ENCODE assay signal across 8 cellular contexts in the genomic region with DNA sequence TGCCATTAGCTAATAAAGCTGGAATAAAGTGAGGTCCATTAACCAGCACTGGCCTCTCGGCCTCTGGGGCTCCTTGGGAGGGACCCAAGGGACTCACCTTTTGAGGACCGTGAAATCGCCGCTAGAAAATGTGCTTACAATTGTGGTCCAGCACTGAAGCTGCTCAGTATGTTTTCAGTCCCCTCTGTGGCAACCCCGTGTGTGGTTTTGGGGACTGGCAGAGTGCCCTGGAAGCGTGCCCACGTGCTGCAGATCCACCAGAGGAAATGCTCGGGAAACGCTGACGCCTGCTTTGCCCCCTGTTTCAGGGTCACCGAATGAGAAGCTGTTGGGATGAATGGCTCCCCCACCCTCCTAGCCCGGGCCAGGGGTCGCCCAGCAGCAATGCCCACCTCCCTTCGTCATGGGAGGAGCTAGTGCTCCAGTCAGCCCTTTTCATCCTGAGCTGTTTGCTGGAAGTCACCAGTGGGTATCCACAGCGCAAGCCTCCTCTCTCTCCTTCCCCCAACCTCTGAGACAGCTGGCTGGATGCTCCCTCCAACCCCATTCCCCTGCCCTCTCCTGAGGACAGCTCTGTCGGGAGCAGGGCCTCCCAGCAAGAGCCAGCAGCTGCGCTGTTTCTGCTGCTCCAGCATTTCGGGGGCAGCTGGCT. TPM values are rescaled to one million over a fixed set of nuclear protein-coding genes. Genes with fewer than 3 reads are reported as not detected.
DNase-seq lines count a peak whose midpoint lies in the region; ATAC-seq and TF ChIP-seq lines count a peak whose summit lies in the region.

No MANE protein-coding gene starts in this region.

- no peaks in the 10 kb centered on the region for H4K20me1 ChIP-seq in Karpas-422 (ENCODE audit: insufficient read depth, low read depth, low read length)

- no peaks in the 10 kb centered on the region for H3K27me3 ChIP-seq in right lobe of liver
- H3K27me3 ChIP-seq in testis = no peaks in the 10 kb centered on the region
- H3K27me3 ChIP-seq in Karpas-422 (ENCODE audit: low read length) = no peaks in the 10 kb centered on the region

- peak overlapping the region; percentile 29 for H3K4me3 Mint-ChIP-seq in central memory CD8-positive, alpha-beta T cell

- peak; percentile 54 for ATAC-seq in central memory CD8-positive, alpha-beta T cell (replicated peaks; ENCODE audit: extremely low read depth, poor library complexity, severe bottlenecking)
- ATAC-seq in right lobe of liver = peak; percentile 45 to 61 (median 55)

- intact Hi-C loops in right lobe of liver (cut with DNase I) (no loop called here), testis (cut with DNase I; ENCODE audit: low total_unique reads) (no loop called here)

- H3K9ac ChIP-seq in Karpas-422 (ENCODE audit: low read length) = no peak overlapping the region

- peak overlapping the region; percentile 25 for H3K27ac Mint-ChIP-seq in central memory CD8-positive, alpha-beta T cell (ENCODE audit: low read depth)

- H3K4me1 ChIP-seq in right lobe of liver = peaks cover 0 to 43% (median 18%) of the 10 kb centered on the region in 4 donors
- H3K4me1 ChIP-seq in testis = peaks cover 35% of the 10 kb centered on the region
- no peaks in the 10 kb centered on the region for H3K4me1 ChIP-seq in Karpas-422 (ENCODE audit: low read length)

- no peak overlapping the region for H3K4me2 ChIP-seq in Karpas-422 (ENCODE audit: low read depth, low read length, poor library complexity, severe bottlenecking)

- H3K36me3 Mint-ChIP-seq in central memory CD8-positive, alpha-beta T cell (ENCODE audit: insufficient read depth) = peaks cover 3% of the 10 kb centered on the region

- TF ChIP-seq CTCF in right lobe of liver (IDR thresholded peaks at IDR 0.05) (no peak), testis (IDR thresholded peaks at IDR 0.05) (no peak)

- no peak overlapping the region for H2AFZ ChIP-seq in Karpas-422 (ENCODE audit: low read length)

- peaks cover 12% of the 10 kb centered on the region for H3K27me3 Mint-ChIP-seq in central memory CD8-positive, alpha-beta T cell

- TF ChIP-seq POLR2A in right lobe of liver (IDR thresholded peaks at IDR 0.05) (no peak), testis (IDR thresholded peaks at IDR 0.05) (no peak)

- no peaks in the 10 kb centered on the region for H3K36me3 ChIP-seq in right lobe of liver
- H3K36me3 ChIP-seq in testis (ENCODE audit: low read depth, missing control alignments) = no peaks in the 10 kb centered on the region
- H3K36me3 ChIP-seq in Karpas-422 (ENCODE audit: insufficient read depth, low read length) = no peaks in the 10 kb centered on the region

- no peaks in the 10 kb centered on the region for H3K4me1 Mint-ChIP-seq in central memory CD8-positive, alpha-beta T cell

- no peaks in the 10 kb centered on the region for H3K9me2 ChIP-seq in Karpas-422 (replicated peaks; ENCODE audit: insufficient read depth, low read length)

- peak; percentile 81 for DNase-seq in Daoy (ENCODE audit: low read depth)
- DNase-seq in NCI-H2171 treated with DMSO at 0.1 percent for 48 hours (lab: John Stamatoyannopoulos, UW) = peak; percentile 27
- DNase-seq in central memory CD8-positive, alpha-beta T cell (ENCODE audit: low spot score in 2 of 2) = no peak
- peak; percentile 83 to 95 (median 92) for DNase-seq in right lobe of liver
- peak; percentile 68 for DNase-seq in testis
- no peak for DNase-seq in Karpas-422
- DNase-seq in NCI-H1436 treated with DMSO at 0.1 percent for 48 hours (lab: John Stamatoyannopoulos, UW) = no peak
- no peak for DNase-seq in HT-29 (ENCODE audit: low spot score)

- no peaks in the 10 kb centered on the region for H3K79me2 ChIP-seq in Karpas-422 (ENCODE audit: low read length)

- H3K9me3 ChIP-seq in right lobe of liver = no peaks in the 10 kb centered on the region
- H3K9me3 ChIP-seq in testis = no peaks in the 10 kb centered on the region
- no peaks in the 10 kb centered on the region for H3K9me3 ChIP-seq in Karpas-422 (ENCODE audit: low read length)

- H3K9me3 Mint-ChIP-seq in central memory CD8-positive, alpha-beta T cell = no peaks in the 10 kb centered on the region

- H3K4me3 ChIP-seq in right lobe of liver = peak overlapping the region; percentile 0 to 57 (median 25)
- H3K4me3 ChIP-seq in testis = no peak overlapping the region
- no peak overlapping the region for H3K4me3 ChIP-seq in Karpas-422 (ENCODE audit: low read length)

- WGBS in right lobe of liver (ENCODE audit: insufficient coverage, low coverage, low lambda C conversion rate, missing lambda C conversion rate) = 0% methylated on average over 7 of the region's 18 CpGs
- 32 to 58% methylated on average over 13 to 18 of the region's 18 CpGs for WGBS in testis, 2 donors

- H3K27ac ChIP-seq in right lobe of liver (peak overlapping the region; percentile 47 to 84 (median 60)), testis (peak overlapping the region; percentile 44 to 51), Karpas-422 (ENCODE audit: low read length) (no peak overlapping the region)

RNA-seq across cellular contexts. Expression of gene PPP1R13B, which starts 33.1 kb away (rescaled TPM):
- total RNA-seq in Daoy (2014; rRNA removed; shearing (Covaris generic)) = 5.7 and 7.1 TPM in 2 replicates
- total RNA-seq in right lobe of liver (10 to 100 TPM in 5 of 6 experiments, 1 to 10 TPM in 1; 9.2 to 22.4 (median 13.9) TPM), testis (10 to 100 TPM; 73.1 to 82.4 TPM)
- 89.2 TPM for polyA plus RNA-seq in testis (ENCODE audit: insufficient read depth, low read depth, low replicate concordance)
- 3.0 and 3.6 TPM in 2 replicates for total RNA-seq in Karpas-422 (2014; rRNA removed; shearing (Covaris generic); ENCODE audit: low replicate concordance)
- 4.5 and 9.1 TPM in 2 replicates for total RNA-seq in HT-29 (2014; rRNA removed; shearing (Covaris generic))

RNA-seq across cellular contexts. Expression of gene TDRD9, which starts 47.8 kb away (rescaled TPM):
- not detected in 2 replicates for total RNA-seq in Daoy (2014; rRNA removed; shearing (Covaris generic))
- total RNA-seq in right lobe of liver (under 1 TPM in 5 of 6 experiments, not detected in 1; 0.31 to 0.86 (median 0.43) TPM), testis (10 to 100 TPM; 41.8 to 68.5 TPM)
- 72.8 TPM for polyA plus RNA-seq in testis (ENCODE audit: insufficient read depth, low read depth, low replicate concordance)
- not detected in 2 replicates for total RNA-seq in Karpas-422 (2014; rRNA removed; shearing (Covaris generic); ENCODE audit: low replicate concordance)
- 0.03 TPM in 1 of 2 replicates, not detected in the other for total RNA-seq in HT-29 (2014; rRNA removed; shearing (Covaris generic))

Comparison
In these comparisons a context has a peak if more than half of its experiments do, and no peak if none do; other contexts are left out.
1. DNase-seq: peak in Daoy (single experiment), NCI-H2171 treated with DMSO at 0.1 percent for 48 hours (single experiment), right lobe of liver (3 of 3) and testis (single experiment); none in central memory CD8-positive, alpha-beta T cell (0 of 2), Karpas-422 (single experiment), NCI-H1436 treated with DMSO at 0.1 percent for 48 hours (single experiment) and HT-29 (single experiment).
2. H3K4me3 ChIP-seq: peak in right lobe of liver (3 of 3); none in testis (0 of 2) and Karpas-422 (single experiment).
3. RNA of gene TDRD9, which starts 47.8 kb away (total RNA-seq): 41.8 to 68.5 TPM in testis; 0.31 to 0.86 TPM in right lobe of liver, not detected in Daoy, not detected in Karpas-422 and 0.03 TPM in HT-29; every median in the first group is over 10 times any median in the second.